In the genomic region with DNA sequence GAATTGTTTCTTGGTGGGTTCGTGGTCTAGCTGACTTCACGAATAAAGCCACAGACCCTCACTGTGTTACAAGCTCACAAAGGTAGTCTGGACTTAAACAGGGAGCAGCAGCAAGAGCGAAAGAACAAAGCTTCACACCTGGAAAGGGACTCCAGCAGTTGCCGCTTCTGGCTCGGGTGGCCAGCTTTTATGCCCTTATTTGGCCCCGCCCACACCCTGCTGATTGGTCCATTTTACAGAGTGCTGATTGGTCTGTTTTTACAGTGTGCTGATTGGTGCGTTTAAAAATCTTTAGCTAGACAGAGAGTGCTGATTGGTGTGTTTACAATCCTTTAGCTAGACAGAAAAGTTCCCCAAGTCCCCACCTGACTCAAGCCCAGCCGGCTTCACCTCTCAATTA, we compare ENCODE assay signal across 7 cellular contexts.
"Had no signal": no experiment of that assay in that cellular context is flagged by ENCODE, and none has a peak within 500 bp of the region (broad histone marks: within the 10 kb centered on the region; RNA-seq: fewer than 3 reads in every experiment).

No MANE protein-coding gene starts in this region.

- H3K4me2 ChIP-seq: GM23338 had no signal

- DNase-seq: H9, HCEC 1CT, KG1 had no signal

- H2AFZ ChIP-seq: GM23338 had no signal

- H3K4me3 ChIP-seq: GM23338 had no signal

- ATAC-seq: GM23338 had no signal

- FAIRE-seq: H1, H54, HTR-8/SVneo had no signal
